ENCODE assay signal across 8 cellular contexts in the genomic region with DNA sequence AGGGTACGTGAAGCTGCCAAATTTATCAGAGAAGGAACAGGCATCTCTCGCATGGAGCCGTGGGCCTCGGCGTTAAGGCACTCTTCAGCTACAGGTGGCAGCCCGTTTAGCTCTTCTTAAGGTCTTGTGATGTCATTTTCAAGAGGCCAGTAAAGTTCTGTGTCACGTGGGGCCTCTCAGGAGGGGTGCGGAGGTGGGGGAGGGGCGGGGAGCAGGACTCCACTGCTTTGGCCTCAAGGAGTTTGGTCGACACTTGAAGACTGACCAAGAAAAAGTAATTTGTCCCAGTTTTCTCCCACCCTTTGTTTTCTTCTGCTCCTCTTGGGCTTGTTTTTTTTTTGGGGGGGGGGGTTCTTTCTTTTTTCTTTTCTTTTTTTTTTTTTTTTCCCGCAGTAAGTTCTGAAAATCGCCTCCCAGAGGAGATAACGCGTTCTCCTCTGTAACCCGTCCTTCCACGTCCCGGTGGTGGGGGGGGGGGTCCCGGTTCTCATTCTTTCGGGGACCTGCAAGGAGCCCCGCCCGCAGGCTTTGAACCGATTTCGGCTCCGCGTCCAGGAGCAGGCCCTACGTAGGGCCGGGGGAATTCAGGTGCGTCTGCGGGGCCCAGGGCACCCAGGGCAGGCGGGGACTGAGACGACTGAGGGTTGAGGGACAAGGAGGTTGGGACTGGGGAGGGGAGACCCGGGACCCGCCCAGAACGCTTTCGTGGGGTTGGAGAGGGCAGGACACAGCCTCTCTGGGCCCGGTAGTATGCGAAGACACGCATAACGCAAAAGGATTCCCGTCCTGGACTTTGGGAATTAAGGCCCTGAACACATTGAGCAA. TPM values are rescaled to one million over a fixed set of nuclear protein-coding genes. Genes with fewer than 3 reads are reported as not detected.
DNase-seq lines count a peak whose midpoint lies in the region; TF ChIP-seq lines count a peak whose summit lies in the region.

No MANE protein-coding gene starts in this region.

- H3K36me3 ChIP-seq in thymus (ENCODE audit: control insufficient read depth, insufficient read depth) = no peaks in the 10 kb centered on the region

- no peaks in the 10 kb centered on the region for H3K36me3 Mint-ChIP-seq in activated CD4-positive, alpha-beta T cell treated with anti-CD3 and anti-CD28 coated beads, Interleukin-2, amount 10 ng/mL, durations not matched to agents 7 days and 5 days (ENCODE audit: low read depth)

- peaks cover 24% of the 10 kb centered on the region for H3K4me1 Mint-ChIP-seq in activated CD4-positive, alpha-beta T cell treated with anti-CD3 and anti-CD28 coated beads, Interleukin-2, amount 10 ng/mL, durations not matched to agents 7 days and 5 days

- POLR2A ChIA-PET in activated CD4-positive, alpha-beta T cell treated with anti-CD3 and anti-CD28 coated beads, Interleukin-2, amount 10 ng/mL, durations not matched to agents 7 days and 5 days (lab: Charles Lee) = interaction anchor here (0.6 kb wide), 2 partner anchors 623 to 1160 kb away, joined by 4 read pairs; no protein-coding TSS in a partner anchor

- no peak overlapping the region for H3K27ac ChIP-seq in thymus (ENCODE audit: low read depth)

- TF ChIP-seq CTCF in epithelial cell of proximal tubule (conservative IDR thresholded peaks at IDR 0.05; ENCODE audit: low read depth, low read length) = no peak

- H3K9me3 ChIP-seq in thymus (ENCODE audit: control insufficient read depth) = no peaks in the 10 kb centered on the region

- CTCF ChIA-PET in activated CD4-positive, alpha-beta T cell treated with anti-CD3 and anti-CD28 coated beads, Interleukin-2, amount 10 ng/mL, durations not matched to agents 7 days and 5 days (lab: Charles Lee) = interaction anchor here (1.4 kb wide), 1 partner anchor 25 kb away, joined by 3 read pairs; no protein-coding TSS in a partner anchor

- no peaks in the 10 kb centered on the region for H3K4me1 ChIP-seq in thymus (ENCODE audit: control insufficient read depth, insufficient read depth, low read length)

- peak overlapping the region; percentile 67 for H3K4me3 Mint-ChIP-seq in activated CD4-positive, alpha-beta T cell treated with anti-CD3 and anti-CD28 coated beads, Interleukin-2, amount 10 ng/mL, durations not matched to agents 7 days and 5 days

- H3K27me3 Mint-ChIP-seq in activated CD4-positive, alpha-beta T cell treated with anti-CD3 and anti-CD28 coated beads, Interleukin-2, amount 10 ng/mL, durations not matched to agents 7 days and 5 days = peaks cover 53% of the 10 kb centered on the region

- peak overlapping the region; percentile 70 for H3K4me3 ChIP-seq in epithelial cell of proximal tubule (ENCODE audit: low read depth, low read length)
- H3K4me3 ChIP-seq in thymus (ENCODE audit: low read length) = peak overlapping the region; percentile 40

- peak overlapping the region; percentile 83 for H3K27ac Mint-ChIP-seq in activated CD4-positive, alpha-beta T cell treated with anti-CD3 and anti-CD28 coated beads, Interleukin-2, amount 10 ng/mL, durations not matched to agents 7 days and 5 days

- DNase-seq in AG08396 (ENCODE audit: low spot score) (peak; percentile 77), GM19240 (ENCODE audit: insufficient read length, low spot score) (peak; percentile 26), HuH-7 (ENCODE audit: low spot score) (peak; percentile 47), epithelial cell of proximal tubule (ENCODE audit: low read depth) (no peak), myocyte (ENCODE audit: low read depth) (peak; percentile 2), SHP77 (lab: John Stamatoyannopoulos, UW) (no peak)
- DNase-seq in activated CD4-positive, alpha-beta T cell treated with anti-CD3 and anti-CD28 coated beads, Interleukin-2, amount 10 ng/mL, durations not matched to agents 7 days and 5 days = peak; percentile 50

- H3K27me3 ChIP-seq in thymus (ENCODE audit: control insufficient read depth, insufficient read depth) = peaks cover 16% of the 10 kb centered on the region

- no peaks in the 10 kb centered on the region for H3K9me3 Mint-ChIP-seq in activated CD4-positive, alpha-beta T cell treated with anti-CD3 and anti-CD28 coated beads, Interleukin-2, amount 10 ng/mL, durations not matched to agents 7 days and 5 days

- WGBS in thymus = 4% methylated on average over 40 of the region's 40 CpGs

RNA-seq across cellular contexts. Expression of a gene that starts 26.0 kb away (rescaled TPM):
- not detected for total RNA-seq in activated CD4-positive, alpha-beta T cell treated with anti-CD3 and anti-CD28 coated beads, Interleukin-2, amount 10 ng/mL, durations not matched to agents 7 days and 5 days
- total RNA-seq in epithelial cell of proximal tubule = not detected in 2 replicates
- not detected in 2 replicates for total RNA-seq in myocyte
- not detected for polyA plus RNA-seq in myocyte (2012)
- polyA plus RNA-seq in thymus = not detected

RNA-seq across cellular contexts. Expression of a gene that starts 36.1 kb away (rescaled TPM):
- total RNA-seq in activated CD4-positive, alpha-beta T cell treated with anti-CD3 and anti-CD28 coated beads, Interleukin-2, amount 10 ng/mL, durations not matched to agents 7 days and 5 days = not detected
- not detected in 2 replicates for total RNA-seq in epithelial cell of proximal tubule
- total RNA-seq in myocyte = not detected in 2 replicates
- polyA plus RNA-seq in myocyte (2012) = not detected
- polyA plus RNA-seq in thymus = 0.05 TPM

RNA-seq across cellular contexts. Expression of a gene that starts 46.3 kb away (rescaled TPM):
- total RNA-seq in activated CD4-positive, alpha-beta T cell treated with anti-CD3 and anti-CD28 coated beads, Interleukin-2, amount 10 ng/mL, durations not matched to agents 7 days and 5 days = 1 to 10 TPM; 1.5 to 1.7 TPM
- 0.87 and 2.6 TPM in 2 replicates for total RNA-seq in epithelial cell of proximal tubule
- total RNA-seq in myocyte = 2.0 and 2.5 TPM in 2 replicates
- 0.95 TPM for polyA plus RNA-seq in myocyte (2012)
- polyA plus RNA-seq in thymus = 0.30 TPM

Comparison
In these comparisons a context has a peak if more than half of its experiments do, and no peak if none do; other contexts are left out.
1. DNase-seq: peak in AG08396 (single experiment), GM19240 (single experiment), HuH-7 (single experiment), activated CD4-positive, alpha-beta T cell treated with anti-CD3 and anti-CD28 coated beads, Interleukin-2, amount 10 ng/mL, durations not matched to agents 7 days and 5 days (single experiment) and myocyte (single experiment); none in epithelial cell of proximal tubule (single experiment) and SHP77 (0 of 2).